ENCODE assay signal across 18 cellular contexts in genomic region chr4:130053723-130054122, GRCh38.
"Had no signal": no experiment of that assay in that cellular context is flagged by ENCODE, and none has a peak within 500 bp of the region (broad histone marks: within the 10 kb centered on the region; RNA-seq: fewer than 3 reads in every experiment).

No MANE protein-coding gene starts in this region.

- ATAC-seq: body of pancreas, natural killer cell had no signal

- H3K4me1 Mint-ChIP-seq: activated naive CD4-positive, alpha-beta T cell treated with anti-CD3 and anti-CD28 coated beads, Interleukin-2, amount 50 U/mL, for 24 hours; immature natural killer cell; natural killer cell had no signal

- DNase-seq: activated gamma-delta T cell treated with Interleukin-2 at 50 U/mL for 16 hours; activated T-cell treated with anti-CD3 and anti-CD28 coated beads, Interleukin-2, amount 50 U/mL, for 1 hour; anterior cingulate cortex; body of pancreas; cortex of kidney; immature natural killer cell; midbrain; natural killer cell; ovary; spleen; stimulated activated CD4-positive, alpha-beta T cell treated with anti-CD3 and anti-CD28 coated beads, Interleukin-4, amount 100 ng/mL, for 1 hour; stimulated activated naive CD4-positive, alpha-beta T cell treated with Interleukin-2 at 50 U/mL for 16 hours; T-helper 9 cell had no signal

- H3K27me3 ChIP-seq: body of pancreas, cardiac muscle cell, ovary, spleen had no signal

- H3K4me3 Mint-ChIP-seq: activated naive CD4-positive, alpha-beta T cell treated with anti-CD3 and anti-CD28 coated beads, Interleukin-2, amount 50 U/mL, for 24 hours; immature natural killer cell; natural killer cell; type B pancreatic cell had no signal

- H3K27ac Mint-ChIP-seq: activated naive CD4-positive, alpha-beta T cell treated with anti-CD3 and anti-CD28 coated beads, Interleukin-2, amount 50 U/mL, for 24 hours; immature natural killer cell; natural killer cell; type B pancreatic cell had no signal

- H3K4me1 ChIP-seq: body of pancreas, prostate gland, spleen had no signal

- H3K9me3 ChIP-seq: body of pancreas, ovary, prostate gland, thoracic aorta had no signal

- H3K4me3 ChIP-seq: body of pancreas, cardiac muscle cell, ovary, prostate gland, spleen, thoracic aorta had no signal

- H3K27me3 Mint-ChIP-seq: activated naive CD4-positive, alpha-beta T cell treated with anti-CD3 and anti-CD28 coated beads, Interleukin-2, amount 50 U/mL, for 24 hours; type B pancreatic cell had no signal

- H3K36me3 Mint-ChIP-seq: activated naive CD4-positive, alpha-beta T cell treated with anti-CD3 and anti-CD28 coated beads, Interleukin-2, amount 50 U/mL, for 24 hours; natural killer cell; type B pancreatic cell had no signal

- H3K36me3 ChIP-seq: cardiac muscle cell, ovary, prostate gland, spleen, thoracic aorta had no signal

- H3K27ac ChIP-seq: body of pancreas, cardiac muscle cell, ovary, prostate gland, spleen, thoracic aorta had no signal
